Comparison of ENCODE assay signal across 8 cellular contexts in genomic region chr15:78873796-78874761, GRCh38. TPM values are rescaled to one million over a fixed set of nuclear protein-coding genes. Genes with fewer than 3 reads are reported as not detected.
A peak's percentile ranks its signal among the peaks of the same experiment; 100 is the strongest.
DNase-seq lines count a peak whose midpoint lies in the region; ATAC-seq and TF ChIP-seq lines count a peak whose summit lies in the region.

No MANE protein-coding gene starts in this region.

- no peaks in the 10 kb centered on the region for H3K9me3 Mint-ChIP-seq in progenitor cell of endocrine pancreas (ENCODE audit: low read depth)

- peaks cover 3% of the 10 kb centered on the region for H3K36me3 Mint-ChIP-seq in progenitor cell of endocrine pancreas (ENCODE audit: insufficient read depth)

- DNase-seq in EH (ENCODE audit: low read depth): peak; percentile 44
- peak; percentile 78 for DNase-seq in LNCaP clone FGC (ENCODE audit: low read depth)
- DNase-seq in activated T-cell treated with anti-CD3 and anti-CD28 coated beads, Interleukin-2, amount 50 U/mL, for 48 hours: peak; percentile 46 to 51
- no peak for DNase-seq in fibroblast of the aortic adventitia (ENCODE audit: low read depth)
- DNase-seq in progenitor cell of endocrine pancreas (ENCODE audit: low spot score, unreplicated experiment): no peak
- DNase-seq in NCI-H1092 treated with DMSO at 0.1 percent for 48 hours (lab: John Stamatoyannopoulos, UW): no peak
- DNase-seq in NCI-H774 (lab: John Stamatoyannopoulos, UW): no peak

- TF ChIP-seq CTCF in LNCaP clone FGC (IDR thresholded peaks at IDR 0.05; ENCODE audit: control insufficient read depth, extremely low read depth, insufficient read depth): 0 out of 2 replicates have a peak, but pooled peaks have one; percentile 9
- no peak for TF ChIP-seq CTCF in fibroblast of the aortic adventitia (IDR thresholded peaks at IDR 0.05; ENCODE audit: insufficient read depth, low read length)
- TF ChIP-seq CTCF in progenitor cell of endocrine pancreas (IDR thresholded peaks at IDR 0.05; ENCODE audit: unreplicated experiment): no peak

- peak overlapping the region; percentile 100 for H3K4me3 Mint-ChIP-seq in progenitor cell of endocrine pancreas (ENCODE audit: low read depth)

- H3K27me3 Mint-ChIP-seq in progenitor cell of endocrine pancreas: no peaks in the 10 kb centered on the region

- no peak for ATAC-seq in HG03045 (IDR thresholded peaks at IDR 0.05; ENCODE audit: unreplicated experiment)

- H3K4me3 ChIP-seq in LNCaP clone FGC (ENCODE audit: low read depth, low read length): peak overlapping the region; percentile 79
- H3K4me3 ChIP-seq in fibroblast of the aortic adventitia (ENCODE audit: low read depth, low read length): peak overlapping the region; percentile 99

- peak overlapping the region; percentile 100 for H3K27ac Mint-ChIP-seq in progenitor cell of endocrine pancreas

- H3K4me1 Mint-ChIP-seq in progenitor cell of endocrine pancreas (ENCODE audit: low read depth): peaks cover 29% of the 10 kb centered on the region

RNA-seq across cellular contexts. Expression of gene MORF4L1, which starts 1.4 kb away (rescaled TPM):
- 431 and 447 TPM in 2 replicates for total RNA-seq in fibroblast of the aortic adventitia (ENCODE audit: low replicate concordance)
- total RNA-seq in progenitor cell of endocrine pancreas: 438 and 447 TPM in 2 replicates

Comparison
In these comparisons a context has a peak if more than half of its experiments do, and no peak if none do; other contexts are left out.
1. DNase-seq: peak in EH (single experiment), LNCaP clone FGC (single experiment) and activated T-cell treated with anti-CD3 and anti-CD28 coated beads, Interleukin-2, amount 50 U/mL, for 48 hours (2 of 2); none in fibroblast of the aortic adventitia (single experiment), progenitor cell of endocrine pancreas (single experiment), NCI-H1092 treated with DMSO at 0.1 percent for 48 hours (single experiment) and NCI-H774 (single experiment).